ENCODE assay signal across 8 cellular contexts in the genomic region with DNA sequence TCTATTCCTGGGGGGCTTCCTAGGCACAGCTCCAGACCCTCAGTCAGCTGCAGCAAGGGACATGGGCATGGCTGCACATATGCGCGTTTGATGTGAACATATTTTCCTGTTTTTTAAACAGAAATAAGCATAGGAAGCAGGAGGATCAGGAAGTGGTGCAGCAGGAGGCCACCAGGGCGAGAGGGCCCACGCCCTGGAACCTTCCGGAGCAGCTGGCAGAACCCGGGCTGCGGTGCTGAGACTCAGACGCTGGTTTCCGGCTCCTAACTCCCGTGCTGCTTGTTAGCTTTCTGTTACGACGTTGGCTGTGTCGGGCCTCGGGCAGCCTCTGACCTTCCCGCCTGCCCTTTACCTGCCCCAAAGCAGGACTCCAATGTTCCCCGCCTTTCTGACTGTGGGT.
DNase-seq lines count a peak whose midpoint lies in the region; ATAC-seq and TF ChIP-seq lines count a peak whose summit lies in the region.
"Not testable (repeated sequence)": the region's sequence is repeated elsewhere in the genome, so short reads cannot be mapped to it uniquely, and the experiment has no call there.

No MANE protein-coding gene starts in this region.

- not testable (repeated sequence) for TF ChIP-seq POLR2A in gastroesophageal sphincter (IDR thresholded peaks at IDR 0.05); upper lobe of left lung (IDR thresholded peaks at IDR 0.05)

- H3K36me3 Mint-ChIP-seq in CD8-positive, alpha-beta T cell; activated B cell treated with CpG ODN at 0.5 μM for 24 hours (ENCODE audit: low read depth); central memory CD8-positive, alpha-beta T cell (ENCODE audit: insufficient read depth); natural killer cell: not testable (repeated sequence)

- not testable (repeated sequence) for H3K27me3 ChIP-seq in BLaER1 treated with 17β-estradiol and CSF1 and Interleukin-3, amounts not matched to agents 10 nM and 100 nM; CD8-positive, alpha-beta T cell (ENCODE audit: insufficient read depth, low read length); gastroesophageal sphincter; right cardiac atrium (ENCODE audit: control insufficient read depth, insufficient read depth); upper lobe of left lung

- H3K4me3 ChIP-seq in BLaER1 treated with 17β-estradiol and CSF1 and Interleukin-3, amounts not matched to agents 10 nM and 100 nM; CD8-positive, alpha-beta T cell (ENCODE audit: low read depth, low read length); gastroesophageal sphincter; right cardiac atrium (ENCODE audit: low read length); upper lobe of left lung: not testable (repeated sequence)

- CTCF ChIA-PET in CD8-positive, alpha-beta T cell (lab: Charles Lee); activated B cell treated with CpG ODN at 0.5 μM for 24 hours (lab: Charles Lee): not testable (repeated sequence)

- not testable (repeated sequence) for H3K9me3 Mint-ChIP-seq in CD8-positive, alpha-beta T cell; activated B cell treated with CpG ODN at 0.5 μM for 24 hours; central memory CD8-positive, alpha-beta T cell; natural killer cell

- peak overlapping the region in 9 of 11 experiments; percentile 54 to 73 (median 65); a peak in 16 of 22 replicates for H3K4me2 ChIP-seq in BLaER1 treated with 17β-estradiol and CSF1 and Interleukin-3, amounts not matched to agents 10 nM and 100 nM

- H3K4me1 ChIP-seq in BLaER1 treated with 17β-estradiol and CSF1 and Interleukin-3, amounts not matched to agents 10 nM and 100 nM = peaks cover 10 to 20% (median 13%) of the 10 kb centered on the region in 10 experiments; a peak in 19 of 20 replicates
- not testable (repeated sequence) for H3K4me1 ChIP-seq in CD8-positive, alpha-beta T cell (ENCODE audit: insufficient read depth, low read length); gastroesophageal sphincter; right cardiac atrium (ENCODE audit: control insufficient read depth, insufficient read depth, low read length); upper lobe of left lung

- POLR2A ChIA-PET in CD8-positive, alpha-beta T cell (lab: Charles Lee); activated B cell treated with CpG ODN at 0.5 μM for 24 hours (lab: Charles Lee): not testable (repeated sequence)

- H3K4me1 Mint-ChIP-seq in CD8-positive, alpha-beta T cell (ENCODE audit: low read depth); activated B cell treated with CpG ODN at 0.5 μM for 24 hours; central memory CD8-positive, alpha-beta T cell; natural killer cell: not testable (repeated sequence)

- not testable (repeated sequence) for TF ChIP-seq CTCF in CD8-positive, alpha-beta T cell (IDR thresholded peaks at IDR 0.05); activated B cell treated with CpG ODN at 0.5 μM for 24 hours (IDR thresholded peaks at IDR 0.05); gastroesophageal sphincter (IDR thresholded peaks at IDR 0.05); natural killer cell (IDR thresholded peaks at IDR 0.05); upper lobe of left lung (IDR thresholded peaks at IDR 0.05)

- not testable (repeated sequence) for TF ChIP-seq EP300 in gastroesophageal sphincter (IDR thresholded peaks at IDR 0.05); upper lobe of left lung (IDR thresholded peaks at IDR 0.05)

- H3K36me3 ChIP-seq in BLaER1 treated with 17β-estradiol and CSF1 and Interleukin-3, amounts not matched to agents 10 nM and 100 nM; CD8-positive, alpha-beta T cell (ENCODE audit: insufficient read depth, low read length); gastroesophageal sphincter; upper lobe of left lung: not testable (repeated sequence)

- H3K9ac ChIP-seq in BLaER1 treated with 17β-estradiol and CSF1 and Interleukin-3, amounts not matched to agents 10 nM and 100 nM = peak overlapping the region; percentile 60 to 82 (median 75); a peak in 21 of 22 replicates

- not testable (repeated sequence) for H4K20me1 ChIP-seq in BLaER1 treated with 17β-estradiol and CSF1 and Interleukin-3, amounts not matched to agents 10 nM and 100 nM

- H3K4me3 Mint-ChIP-seq in CD8-positive, alpha-beta T cell; activated B cell treated with CpG ODN at 0.5 μM for 24 hours; central memory CD8-positive, alpha-beta T cell; natural killer cell: not testable (repeated sequence)

- H3K27me3 Mint-ChIP-seq in CD8-positive, alpha-beta T cell (ENCODE audit: low read depth); activated B cell treated with CpG ODN at 0.5 μM for 24 hours; central memory CD8-positive, alpha-beta T cell; natural killer cell (ENCODE audit: low read depth in 2 of 2): not testable (repeated sequence)

- not testable (repeated sequence) for DNase-seq in CD8-positive, alpha-beta T cell; activated B cell treated with CpG ODN at 0.5 μM for 24 hours; central memory CD8-positive, alpha-beta T cell (ENCODE audit: low spot score in 2 of 2); right cardiac atrium; natural killer cell; upper lobe of left lung

- peak; percentile 6 for ATAC-seq in CD8-positive, alpha-beta T cell
- not testable (repeated sequence) for ATAC-seq in activated B cell treated with CpG ODN at 0.5 μM for 24 hours (ENCODE audit: low read depth)
- peak; percentile 12 for ATAC-seq in central memory CD8-positive, alpha-beta T cell (replicated peaks; ENCODE audit: extremely low read depth, poor library complexity, severe bottlenecking)
- ATAC-seq in gastroesophageal sphincter (peak; percentile 16), right cardiac atrium (peak; percentile 30 to 37), natural killer cell (peak in 2 of 3 donors; percentile 7 to 17), upper lobe of left lung (ENCODE audit: low FRiP score in 2 of 2) (peak in 1 of 2 donors; percentile 50)

- H3K27ac Mint-ChIP-seq in CD8-positive, alpha-beta T cell = peak overlapping the region; percentile 75
- H3K27ac Mint-ChIP-seq in activated B cell treated with CpG ODN at 0.5 μM for 24 hours (peak overlapping the region; percentile 59), natural killer cell (peak overlapping the region in 1 of 2 donors; percentile 68)
- not testable (repeated sequence) for H3K27ac Mint-ChIP-seq in central memory CD8-positive, alpha-beta T cell (ENCODE audit: low read depth)

- not testable (repeated sequence) for H3K9me3 ChIP-seq in BLaER1 treated with 17β-estradiol and CSF1 and Interleukin-3, amounts not matched to agents 10 nM and 100 nM (replicated peaks in 1 of 11); CD8-positive, alpha-beta T cell (ENCODE audit: low read length); gastroesophageal sphincter; right cardiac atrium (ENCODE audit: control insufficient read depth, low read length); upper lobe of left lung

- intact Hi-C loops in CD8-positive, alpha-beta T cell (cut with DNase I, micrococcal nuclease); activated B cell treated with CpG ODN at 0.5 μM for 24 hours (cut with micrococcal nuclease); right cardiac atrium (cut with DNase I); natural killer cell (cut with micrococcal nuclease): not testable (repeated sequence)

- no CpG with 5 or more reads among the region's 16 CpGs for WGBS in gastroesophageal sphincter (ENCODE audit: low coverage in 1 of 2), 2 donors
- no CpG with 5 or more reads among the region's 16 CpGs for WGBS in right cardiac atrium
- no CpG with 5 or more reads among the region's 16 CpGs for WGBS in upper lobe of left lung, 2 donors

- peak overlapping the region; percentile 40 to 91 (median 85); a peak in 21 of 22 replicates for H3K27ac ChIP-seq in BLaER1 treated with 17β-estradiol and CSF1 and Interleukin-3, amounts not matched to agents 10 nM and 100 nM
- H3K27ac ChIP-seq in CD8-positive, alpha-beta T cell (ENCODE audit: low read depth, low read length); right cardiac atrium (ENCODE audit: low read length): not testable (repeated sequence)
- peak overlapping the region in 2 of 4 donors; percentile 35 to 49 for H3K27ac ChIP-seq in gastroesophageal sphincter
- peak overlapping the region; percentile 49 to 82 (median 76) for H3K27ac ChIP-seq in upper lobe of left lung
